21 cellular contexts compared by ENCODE assay signal in the genomic region with DNA sequence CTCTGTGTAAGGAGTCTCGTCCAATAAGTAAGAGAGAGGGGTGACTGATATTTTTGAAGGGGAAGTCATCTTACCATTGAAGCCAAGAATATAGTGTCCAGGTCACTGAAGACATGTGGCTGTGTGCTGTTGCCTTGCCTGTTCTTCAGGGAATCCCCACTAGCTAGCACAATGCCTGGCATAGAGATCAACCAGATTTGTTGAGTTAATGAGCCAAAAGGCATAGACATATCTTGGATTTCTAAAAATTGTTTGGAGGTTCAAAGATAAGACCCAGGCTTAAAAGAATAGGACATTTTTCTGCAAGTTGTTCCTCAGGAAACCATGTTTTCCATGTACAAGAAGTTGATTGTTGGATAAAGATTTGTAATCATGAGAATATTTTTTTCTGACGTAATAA.
DNase-seq lines count a peak whose midpoint lies in the region; ATAC-seq and TF ChIP-seq lines count a peak whose summit lies in the region.
"Had no signal": no experiment of that assay in that cellular context is flagged by ENCODE, and none has a peak within 500 bp of the region (broad histone marks: within the 10 kb centered on the region; RNA-seq: fewer than 3 reads in every experiment).

No MANE protein-coding gene starts in this region.

- H3K36me3 Mint-ChIP-seq in nephron (ENCODE audit: low read depth) = no peaks in the 10 kb centered on the region

- no peaks in the 10 kb centered on the region for H3K27me3 ChIP-seq in A673 (replicated peaks; ENCODE audit: insufficient read depth, low read depth, low read length, poor library complexity)
- H3K27me3 ChIP-seq: BLaER1 treated with 17β-estradiol and CSF1 and Interleukin-3, amounts not matched to agents 10 nM and 100 nM; SJCRH30 had no signal

- H3K9me3 Mint-ChIP-seq in nephron = no peaks in the 10 kb centered on the region
- H3K9me3 Mint-ChIP-seq: CD4-positive, alpha-beta T cell had no signal

- H3K4me1 Mint-ChIP-seq in nephron = peaks cover 20% of the 10 kb centered on the region

- H3K9me3 ChIP-seq in A673 (ENCODE audit: low read depth, low read length, poor library complexity, severe bottlenecking) (no peaks in the 10 kb centered on the region), SK-N-MC (ENCODE audit: low read depth, low read length) (0 out of 2 replicates have a peak, but pooled peaks cover 5% of the 10 kb centered on the region)
- H3K9me3 ChIP-seq: BLaER1 treated with 17β-estradiol and CSF1 and Interleukin-3, amounts not matched to agents 10 nM and 100 nM; Caco-2; SJCRH30 had no signal

- ATAC-seq in HG03095 (IDR thresholded peaks at IDR 0.05; ENCODE audit: unreplicated experiment) = no peak
- ATAC-seq: GM12878 had no signal

- no TSS peak for BruUV-seq in A673 (replicated peaks; lab: Mats Ljungman, UMichigan)

- in situ Hi-C loops in GM13977 (cut with MboI; ENCODE audit: low pct_unique_long_range_greater_than_20kb, low sequenced_read_pairs, unreplicated experiment) = no loop called here

- peak overlapping the region; percentile 6 to 25 (median 6) for H3K27ac Mint-ChIP-seq in nephron
- H3K27ac Mint-ChIP-seq: CD4-positive, alpha-beta T cell had no signal

- peak overlapping the region; percentile 24 for H3K9ac ChIP-seq in SK-N-MC (ENCODE audit: insufficient read length)
- H3K9ac ChIP-seq: BLaER1 treated with 17β-estradiol and CSF1 and Interleukin-3, amounts not matched to agents 10 nM and 100 nM had no signal

- no peaks in the 10 kb centered on the region for H3K27me3 Mint-ChIP-seq in nephron (ENCODE audit: low read depth)

- H3K4me1 ChIP-seq in A673 (ENCODE audit: insufficient read depth, low read length, poor library complexity, severe bottlenecking) = peaks cover 68% of the 10 kb centered on the region
- H3K4me1 ChIP-seq: BLaER1 treated with 17β-estradiol and CSF1 and Interleukin-3, amounts not matched to agents 10 nM and 100 nM; Caco-2; SJCRH30 had no signal

- no peaks in the 10 kb centered on the region for H3K36me3 ChIP-seq in A673 (ENCODE audit: insufficient read depth, low read length, poor library complexity, severe bottlenecking)
- H3K36me3 ChIP-seq in SK-N-MC (ENCODE audit: insufficient read depth, low read length) = peaks cover 9% of the 10 kb centered on the region; the same call in 1 of the 2 replicates
- H3K36me3 ChIP-seq: BLaER1 treated with 17β-estradiol and CSF1 and Interleukin-3, amounts not matched to agents 10 nM and 100 nM; SJCRH30 had no signal

- H3K4me3 ChIP-seq in A673 (ENCODE audit: low read depth, low read length, poor library complexity, severe bottlenecking) (no peak overlapping the region), SK-N-MC (no peak overlapping the region), fibroblast of the aortic adventitia (ENCODE audit: low read depth, low read length) (no peak overlapping the region)
- H3K4me3 ChIP-seq: BLaER1 treated with 17β-estradiol and CSF1 and Interleukin-3, amounts not matched to agents 10 nM and 100 nM; GM12878; SJCRH30 had no signal

- H3K4me3 Mint-ChIP-seq in nephron = no peak overlapping the region
- H3K4me3 Mint-ChIP-seq: CD4-positive, alpha-beta T cell had no signal

- DNase-seq in A673 (ENCODE audit: low spot score) = no peak
- no peak for DNase-seq in SK-N-MC (ENCODE audit: low read depth, low spot score)
- DNase-seq in fibroblast of the aortic adventitia (ENCODE audit: low read depth) = peak; percentile 3
- no peak for DNase-seq in dermis blood vessel endothelial cell
- no peak for DNase-seq in GM13977 (ENCODE audit: low spot score)
- DNase-seq: AML-193; Caco-2; CD4-positive, alpha-beta T cell; HCEC 1CT; NCI-H1092 treated with DMSO at 0.1 percent for 48 hours; NCI-H1436 treated with DMSO at 0.1 percent for 48 hours; NCI-H187 treated with DMSO at 0.1 percent for 48 hours; NCI-H446; NCI-H524 treated with DMSO at 0.1 percent for 48 hours; NCI-H774; SJCRH30 had no signal

- CTCF ChIA-PET in A673 (lab: Charles Lee) = interaction anchor here (0.5 kb wide), 1 partner anchor 10 kb away, joined by 11 read pairs; no protein-coding TSS in a partner anchor

- H3K27ac ChIP-seq in A673 (ENCODE audit: low read depth, low read length, poor library complexity, severe bottlenecking) (peak overlapping the region; percentile 84), SK-N-MC (peak overlapping the region; percentile 90)
- H3K27ac ChIP-seq: BLaER1 treated with 17β-estradiol and CSF1 and Interleukin-3, amounts not matched to agents 10 nM and 100 nM; HL-60; SJCRH30 had no signal

- TF ChIP-seq CTCF in A673 (conservative IDR thresholded peaks at IDR 0.05; ENCODE audit: low read depth, low read length) (no peak), fibroblast of the aortic adventitia (IDR thresholded peaks at IDR 0.05; ENCODE audit: insufficient read depth, low read length) (no peak), nephron (IDR thresholded peaks at IDR 0.05; ENCODE audit: unreplicated experiment in 3 of 3) (no peak), GM13977 (IDR thresholded peaks at IDR 0.05; ENCODE audit: extremely low read depth, insufficient read depth, missing control alignments) (no peak)

- intact Hi-C loops in A673 (cut with micrococcal nuclease; ENCODE audit: unreplicated experiment) = no loop called here

- POLR2A ChIA-PET in A673 (lab: Charles Lee; ENCODE audit: low non-redundant PET) = no interaction called here
